In genomic region chr15:58931985-58932384, GRCh38 we compare ENCODE assay signal across 8 cellular contexts. TPM values are rescaled to one million over a fixed set of nuclear protein-coding genes. Genes with fewer than 3 reads are reported as not detected.
DNase-seq lines count a peak whose midpoint lies in the region; ATAC-seq and TF ChIP-seq lines count a peak whose summit lies in the region.

No MANE protein-coding gene starts in this region.

- WGBS in smooth muscle cell (ENCODE audit: low lambda C conversion rate) = 0% methylated on average over 3 of the region's 3 CpGs

- peaks cover 6% of the 10 kb centered on the region for H3K36me3 Mint-ChIP-seq in activated naive CD8-positive, alpha-beta T cell

- H3K4me1 Mint-ChIP-seq in activated naive CD8-positive, alpha-beta T cell (ENCODE audit: low read depth) = peaks cover 26% of the 10 kb centered on the region

- H3K27ac Mint-ChIP-seq in activated naive CD8-positive, alpha-beta T cell = peak overlapping the region; percentile 96

- H3K27me3 ChIP-seq in smooth muscle cell (ENCODE audit: low read depth) = no peaks in the 10 kb centered on the region

- H3K36me3 ChIP-seq in smooth muscle cell (ENCODE audit: low read depth) = no peaks in the 10 kb centered on the region

- H3K27ac ChIP-seq in smooth muscle cell (ENCODE audit: low read depth) = peak overlapping the region; percentile 98

- no peaks in the 10 kb centered on the region for H3K9me3 Mint-ChIP-seq in activated naive CD8-positive, alpha-beta T cell (ENCODE audit: low read depth)

- H3K4me3 Mint-ChIP-seq in activated naive CD8-positive, alpha-beta T cell = peak overlapping the region; percentile 98

- no peaks in the 10 kb centered on the region for H3K27me3 Mint-ChIP-seq in activated naive CD8-positive, alpha-beta T cell

- peaks cover 29% of the 10 kb centered on the region for H4K20me1 ChIP-seq in smooth muscle cell (ENCODE audit: low read depth)

- peak; percentile 72 for DNase-seq in EH (ENCODE audit: low read depth)
- peak; percentile 36 to 39 for DNase-seq in Kasumi-1 (lab: John Stamatoyannopoulos, UW)
- no peak for DNase-seq in smooth muscle cell (lab: John Stamatoyannopoulos, UW; ENCODE audit: unreplicated experiment)
- no peak for DNase-seq in D341Med (ENCODE audit: low spot score)
- no peak for DNase-seq in NCI-H2227 (lab: John Stamatoyannopoulos, UW; ENCODE audit: unreplicated experiment)

- no peak for ATAC-seq in HG03354 (IDR thresholded peaks at IDR 0.05; ENCODE audit: poor library complexity, severe bottlenecking, unreplicated experiment)

- H3F3A ChIP-seq in smooth muscle cell (ENCODE audit: low read depth) = peaks cover 16% of the 10 kb centered on the region

- H3K9me3 ChIP-seq in iPS-18c (ENCODE audit: control insufficient read depth, insufficient read depth, low read length) = no peaks in the 10 kb centered on the region
- no peaks in the 10 kb centered on the region for H3K9me3 ChIP-seq in smooth muscle cell (replicated peaks; ENCODE audit: low read depth)

- H3K4me3 ChIP-seq in iPS-18c (ENCODE audit: insufficient read depth, low read depth, low read length) = peak overlapping the region; percentile 79
- peak overlapping the region; percentile 89 for H3K4me3 ChIP-seq in smooth muscle cell

- no peak for TF ChIP-seq CTCF in smooth muscle cell (IDR thresholded peaks at IDR 0.05; ENCODE audit: borderline replicate concordance, insufficient read depth, poor library complexity, severe bottlenecking)

- peaks cover 15% of the 10 kb centered on the region for H3K4me1 ChIP-seq in smooth muscle cell (ENCODE audit: low read depth)

- peak overlapping the region; percentile 96 for H3K4me2 ChIP-seq in smooth muscle cell

- peaks cover 59% of the 10 kb centered on the region for H3K79me2 ChIP-seq in smooth muscle cell (ENCODE audit: low read depth)

- H3K9ac ChIP-seq in smooth muscle cell (ENCODE audit: low read depth) = peak overlapping the region; percentile 98

- H2AFZ ChIP-seq in smooth muscle cell (ENCODE audit: low read depth) = no peak overlapping the region

RNA-seq across cellular contexts. Expression of gene SLTM, which starts 1.5 kb away (rescaled TPM):
- 43.8 and 57.0 TPM in 2 replicates for total RNA-seq in smooth muscle cell
- polyA plus RNA-seq in smooth muscle cell = 56.8 and 74.1 TPM in 2 replicates

RNA-seq across cellular contexts. Expression of gene RNF111, which starts 55.5 kb away (rescaled TPM):
- total RNA-seq in smooth muscle cell = 28.9 and 37.8 TPM in 2 replicates
- 15.3 and 17.0 TPM in 2 replicates for polyA plus RNA-seq in smooth muscle cell

Comparison
In these comparisons a context has a peak if more than half of its experiments do, and no peak if none do; other contexts are left out.
1. DNase-seq: peak in EH (single experiment) and Kasumi-1 (2 of 2); none in smooth muscle cell (single experiment), D341Med (single experiment) and NCI-H2227 (single experiment).